ENCODE assay signal across 9 cellular contexts in genomic region chrX:31854716-31855115, GRCh38.
"Had no signal": no experiment of that assay in that cellular context is flagged by ENCODE, and none has a peak within 500 bp of the region (broad histone marks: within the 10 kb centered on the region; RNA-seq: fewer than 3 reads in every experiment).

No MANE protein-coding gene starts in this region.

- H3K27ac Mint-ChIP-seq: GM23338, HFFc6 had no signal

- DNase-seq: H7, HFFc6, IMR-90 had no signal

- H3K4me3 Mint-ChIP-seq: GM23338, HFFc6 had no signal

- FAIRE-seq: H1, K562 had no signal

- H3K27ac ChIP-seq: HL-60 had no signal

- H3K4me1 Mint-ChIP-seq: GM23338 had no signal

- H3K4me1 ChIP-seq: HAP-1 had no signal

- H3K9me3 ChIP-seq: HAP-1 had no signal

- H2AFZ ChIP-seq: GM23338 had no signal

- H3K36me3 ChIP-seq: HAP-1 had no signal

- H3K4me3 ChIP-seq: GM23338, HAP-1, K562 had no signal

- H3K9me3 Mint-ChIP-seq: GM23338 had no signal

- ATAC-seq: GM23338, HCT116, K562 had no signal

- H3K4me2 ChIP-seq: GM23338 had no signal
